In genomic region chr11:30497600-30497999, GRCh38 we compare ENCODE assay signal across 23 cellular contexts.
A peak's percentile ranks its signal among the peaks of the same experiment; 100 is the strongest.
DNase-seq lines count a peak whose midpoint lies in the region; ATAC-seq, FAIRE-seq and TF ChIP-seq lines count a peak whose summit lies in the region.
"Had no signal": no experiment of that assay in that cellular context is flagged by ENCODE, and none has a peak within 500 bp of the region (broad histone marks: within the 10 kb centered on the region; RNA-seq: fewer than 3 reads in every experiment).

No MANE protein-coding gene starts in this region.

- H3K36me3 Mint-ChIP-seq in nephron progenitor cell (ENCODE audit: low read depth) = no peaks in the 10 kb centered on the region
- H3K36me3 Mint-ChIP-seq in Caco-2 (ENCODE audit: insufficient read depth, unreplicated experiment) = no peaks in the 10 kb centered on the region
- H3K36me3 Mint-ChIP-seq: CD8-positive, alpha-beta T cell had no signal

- H3K27me3 ChIP-seq in K562 (ENCODE audit: control insufficient read depth in 2 of 2, insufficient read depth in 2 of 2, low read length in 2 of 2) (no peaks in the 10 kb centered on the region), Caco-2 (replicated peaks; ENCODE audit: control insufficient read depth, insufficient read depth, low read length) (no peaks in the 10 kb centered on the region)
- H3K27me3 ChIP-seq: BLaER1 treated with 17β-estradiol and CSF1 and Interleukin-3, amounts not matched to agents 10 nM and 100 nM had no signal

- H3K27ac Mint-ChIP-seq in nephron progenitor cell (peak overlapping the region; percentile 69), Caco-2 (ENCODE audit: unreplicated experiment) (no peak overlapping the region)
- H3K27ac Mint-ChIP-seq: B cell; CD4-positive, alpha-beta T cell; CD8-positive, alpha-beta T cell had no signal

- in situ Hi-C loops in K562 (cut with MboI) = no loop called here

- intact Hi-C loops in K562 (cut with micrococcal nuclease) (no loop called here), Caco-2 (cut with micrococcal nuclease; ENCODE audit: unreplicated experiment) (no loop called here)

- no peaks in the 10 kb centered on the region for H3K9me1 ChIP-seq in K562 (ENCODE audit: control insufficient read depth, insufficient read depth, low read length)

- no peak for TF ChIP-seq POLR2A in A549 (IDR thresholded peaks at IDR 0.05; ENCODE audit: low read length)
- no peak for TF ChIP-seq POLR2A in K562 (conservative IDR thresholded peaks at IDR 0.05)

- no peak for ATAC-seq in A549
- ATAC-seq in K562 = no peak
- ATAC-seq: CD8-positive, alpha-beta T cell; GM12878 had no signal

- H3K4me1 ChIP-seq in A549 = no peaks in the 10 kb centered on the region
- no peaks in the 10 kb centered on the region for H3K4me1 ChIP-seq in K562 (replicated peaks in 1 of 2; ENCODE audit: control insufficient read depth in 2 of 2, insufficient read depth in 2 of 2, low read length in 2 of 2)
- no peaks in the 10 kb centered on the region for H3K4me1 ChIP-seq in Caco-2

- no peaks in the 10 kb centered on the region for H3K79me2 ChIP-seq in K562 (ENCODE audit: control insufficient read depth, insufficient read depth, low read length)

- TF ChIP-seq EP300 in A549 (IDR thresholded peaks at IDR 0.05) = no peak
- TF ChIP-seq EP300 in K562 (IDR thresholded peaks at IDR 0.05; ENCODE audit: low read length) = no peak

- H3K4me1 Mint-ChIP-seq in nephron progenitor cell (peaks cover 8% of the 10 kb centered on the region), Caco-2 (ENCODE audit: low read depth, unreplicated experiment) (no peaks in the 10 kb centered on the region)
- H3K4me1 Mint-ChIP-seq: B cell had no signal

- BruUV-seq in K562 (replicated peaks; lab: Mats Ljungman, UMichigan) (no TSS peak), Caco-2 (replicated peaks; lab: Mats Ljungman, UMichigan) (no TSS peak)

- H3K9me3 Mint-ChIP-seq in nephron progenitor cell = no peaks in the 10 kb centered on the region
- H3K9me3 Mint-ChIP-seq in Caco-2 (ENCODE audit: unreplicated experiment) = no peaks in the 10 kb centered on the region
- H3K9me3 Mint-ChIP-seq: CD4-positive, alpha-beta T cell; CD8-positive, alpha-beta T cell had no signal

- DNase-seq in A549 (ENCODE audit: low read depth in 1 of 2, low spot score in 1 of 2) = no peak
- DNase-seq in K562 (ENCODE audit: extremely low read depth in 1 of 4, low spot score in 3 of 4) = no peak
- DNase-seq in nephron progenitor cell = no peak
- no peak for DNase-seq in Caco-2
- DNase-seq in H4 (ENCODE audit: low spot score) = no peak
- DNase-seq: 8988T; AML-193; CD4-positive, alpha-beta T cell; CD8-positive, alpha-beta T cell; DMS 273 treated with DMSO at 0.1 percent for 48 hours; DMS153; DMS53; DMS79; DND-41; EL; GDM1 had no signal

- WGBS in A549 (ENCODE audit: missing lambda C conversion rate) = 9% methylated on average over 5 of the region's 5 CpGs
- WGBS in K562 (ENCODE audit: insufficient coverage, low coverage, missing lambda C conversion rate) = 0% methylated on average over 2 of the region's 5 CpGs

- H3K9me3 ChIP-seq in A549 (no peaks in the 10 kb centered on the region), K562 (replicated peaks; ENCODE audit: control insufficient read depth, insufficient read depth, low read depth, low read length) (no peaks in the 10 kb centered on the region), Caco-2 (no peaks in the 10 kb centered on the region)
- H3K9me3 ChIP-seq: BLaER1 treated with 17β-estradiol and CSF1 and Interleukin-3, amounts not matched to agents 10 nM and 100 nM had no signal

- FAIRE-seq in A549 (lab: Jason Lieb, UNC) = no peak
- no peak for FAIRE-seq in K562 (lab: Jason Lieb, UNC)
- FAIRE-seq: A204.1, GM12878, GM12892, GM18507 had no signal

- H2AFZ ChIP-seq in K562 (ENCODE audit: low read depth, low read length) = no peak overlapping the region

- POLR2A ChIA-PET in A549 (lab: Yijun Ruan, JAX) = no interaction called here
- POLR2A ChIA-PET in K562 (lab: Yijun Ruan, JAX) = no interaction called here
- POLR2A ChIA-PET in Caco-2 (lab: Charles Lee) = no interaction called here

- H3K36me3 ChIP-seq in K562 (ENCODE audit: control insufficient read depth, insufficient read depth, low read length) = no peaks in the 10 kb centered on the region
- no peaks in the 10 kb centered on the region for H3K36me3 ChIP-seq in Caco-2 (ENCODE audit: control insufficient read depth, insufficient read depth, low read length)

- H3K9ac ChIP-seq in K562 (ENCODE audit: insufficient read depth in 1 of 2, low read depth in 2 of 2, low read length in 2 of 2) = no peak overlapping the region
- H3K9ac ChIP-seq: BLaER1 treated with 17β-estradiol and CSF1 and Interleukin-3, amounts not matched to agents 10 nM and 100 nM had no signal

- no peak overlapping the region for H3K4me3 ChIP-seq in A549
- H3K4me3 ChIP-seq in K562 = no peak overlapping the region
- H3K4me3 ChIP-seq in Caco-2 (ENCODE audit: low read depth, low read length) = no peak overlapping the region
- H3K4me3 ChIP-seq: BLaER1 treated with 17β-estradiol and CSF1 and Interleukin-3, amounts not matched to agents 10 nM and 100 nM; GM12878 had no signal

- H3K4me2 ChIP-seq in A549 (no peak overlapping the region), K562 (ENCODE audit: insufficient read depth, low read length) (no peak overlapping the region)
- H3K4me2 ChIP-seq: BLaER1 treated with 17β-estradiol and CSF1 and Interleukin-3, amounts not matched to agents 10 nM and 100 nM had no signal

- no peak overlapping the region for H3K4me3 Mint-ChIP-seq in nephron progenitor cell
- no peak overlapping the region for H3K4me3 Mint-ChIP-seq in Caco-2 (ENCODE audit: unreplicated experiment)
- H3K4me3 Mint-ChIP-seq: B cell; CD4-positive, alpha-beta T cell; CD8-positive, alpha-beta T cell had no signal

- TF ChIP-seq CTCF in A549 (IDR thresholded peaks at IDR 0.05) = no peak
- TF ChIP-seq CTCF in K562 (IDR thresholded peaks at IDR 0.05 in 2 of 3, conservative IDR thresholded peaks at IDR 0.05 in 1 of 3; ENCODE audit: insufficient read depth in 2 of 3, low read depth in 1 of 3, low read length in 3 of 3) = no peak
- TF ChIP-seq CTCF in nephron progenitor cell (IDR thresholded peaks at IDR 0.05) = no peak
- TF ChIP-seq CTCF in Caco-2 (IDR thresholded peaks at IDR 0.05; ENCODE audit: insufficient read depth in 1 of 2, low read depth in 1 of 2, low read length in 1 of 2, severe bottlenecking in 1 of 2, unreplicated experiment in 1 of 2) = no peak

- CTCF ChIA-PET in A549 (lab: Yijun Ruan, JAX) = no interaction called here
- CTCF ChIA-PET in K562 (lab: Yijun Ruan, JAX; ENCODE audit: low intra/inter-chr PET ratio) = no interaction called here
- CTCF ChIA-PET in Caco-2 (lab: Charles Lee) = no interaction called here

- TF ChIP-seq RAD21 in A549 (conservative IDR thresholded peaks at IDR 0.05 in 1 of 2, IDR thresholded peaks at IDR 0.05 in 1 of 2) (no peak), K562 (CRISPR knock-in tag; conservative IDR thresholded peaks at IDR 0.05 in 1 of 2, IDR thresholded peaks at IDR 0.05 in 1 of 2) (no peak)

- no peaks in the 10 kb centered on the region for H4K20me1 ChIP-seq in K562 (replicated peaks; ENCODE audit: control insufficient read depth, insufficient read depth, low read length)
- H4K20me1 ChIP-seq: BLaER1 treated with 17β-estradiol and CSF1 and Interleukin-3, amounts not matched to agents 10 nM and 100 nM had no signal

- H3K27ac ChIP-seq in A549 = no peak overlapping the region
- H3K27ac ChIP-seq in K562 (ENCODE audit: extremely low read depth, low read depth, low read length) = no peak overlapping the region
- H3K27ac ChIP-seq: BLaER1 treated with 17β-estradiol and CSF1 and Interleukin-3, amounts not matched to agents 10 nM and 100 nM; C4-2B had no signal

- H3K27me3 Mint-ChIP-seq in nephron progenitor cell (ENCODE audit: low read depth, poor library complexity) (peaks cover 8% of the 10 kb centered on the region), Caco-2 (ENCODE audit: insufficient read depth, unreplicated experiment) (peaks cover 6% of the 10 kb centered on the region)
- H3K27me3 Mint-ChIP-seq: B cell; CD4-positive, alpha-beta T cell had no signal

TF ChIP-seq in A549, 52 proteins besides CTCF, POLR2A, EP300 and RAD21:
- TF ChIP-seq PBX3 (IDR thresholded peaks at IDR 0.05) (no peak), MAFK (IDR thresholded peaks at IDR 0.05; ENCODE audit: partially characterized antibody) (peak; percentile 61)

TF ChIP-seq in K562, 482 proteins besides CTCF, POLR2A, EP300 and RAD21:
- TF ChIP-seq ZNF316 (IDR thresholded peaks at IDR 0.05) (peak; percentile 56), E2F5 (CRISPR knock-in tag; IDR thresholded peaks at IDR 0.05) (no peak), MAFF (IDR thresholded peaks at IDR 0.05; ENCODE audit: low read length) (0 out of 2 replicates have a peak, but pooled peaks have one; percentile 5), BACH1 (tag; IDR thresholded peaks at IDR 0.05) (no peak)
TF ChIP-seq in K562: peak in this region for 2.

Comparison
In these comparisons a context has a peak if more than half of its experiments do, and no peak if none do; other contexts are left out.
1. Of the 35 proteins assayed by ChIP-seq in both K562 and A549: peak only in K562: none; only in A549: MAFK; in both: none; in neither: 34.